In the genomic region with DNA sequence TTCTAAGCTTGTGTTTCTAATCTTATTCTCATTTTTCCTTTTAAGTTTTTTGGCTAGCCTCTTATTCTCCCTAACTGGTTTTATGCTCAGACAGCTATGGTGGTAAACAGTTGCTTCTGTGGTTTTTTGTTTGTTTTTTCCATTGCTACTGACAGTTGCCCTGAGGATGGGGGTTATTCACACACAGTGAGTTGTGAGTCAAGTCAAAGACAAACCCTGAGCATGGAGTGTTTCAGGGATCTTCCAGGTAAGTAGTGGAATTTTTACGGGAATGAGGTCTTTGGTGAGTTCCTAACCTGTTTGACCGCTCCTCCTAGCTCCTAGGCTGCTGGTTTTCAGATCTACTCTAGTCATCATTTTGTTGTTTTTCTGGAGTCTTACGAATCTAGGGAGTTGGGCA, we compare ENCODE assay signal across 15 cellular contexts.
DNase-seq lines count a peak whose midpoint lies in the region; ATAC-seq and TF ChIP-seq lines count a peak whose summit lies in the region.
"Had no signal": no experiment of that assay in that cellular context is flagged by ENCODE, and none has a peak within 500 bp of the region (broad histone marks: within the 10 kb centered on the region; RNA-seq: fewer than 3 reads in every experiment).

No MANE protein-coding gene starts in this region.

- H3K4me3 Mint-ChIP-seq in endodermal cell, result no peak overlapping the region
- H3K4me3 Mint-ChIP-seq: CD4-positive, CD25-positive, alpha-beta regulatory T cell had no signal

- no peak overlapping the region for H2AK5ac ChIP-seq in mesendoderm (ENCODE audit: low read length)

- no peak overlapping the region for H3K4me3 ChIP-seq in LNCaP clone FGC (ENCODE audit: low read depth, low read length)
- H3K4me3 ChIP-seq in endodermal cell (ENCODE audit: low read length), result no peak overlapping the region
- H3K4me3 ChIP-seq in mesendoderm (ENCODE audit: low read length), result no peak overlapping the region
- H3K4me3 ChIP-seq in OCI-LY7 (ENCODE audit: low read depth, low read length, poor library complexity, severe bottlenecking), result no peak overlapping the region
- H3K4me3 ChIP-seq in tibial artery, result no peak overlapping the region
- H3K4me3 ChIP-seq: BLaER1 treated with 17β-estradiol and CSF1 and Interleukin-3, amounts not matched to agents 10 nM and 100 nM; GM12878 had no signal

- H2AFZ ChIP-seq in OCI-LY7 (ENCODE audit: low read length), result no peak overlapping the region

- no peak overlapping the region for H3K56ac ChIP-seq in mesendoderm (ENCODE audit: low read length)

- H3K27me3 ChIP-seq in endodermal cell (ENCODE audit: control insufficient read depth, insufficient read depth, low read length, poor library complexity, severe bottlenecking) (no peaks in the 10 kb centered on the region), mesendoderm (ENCODE audit: insufficient read depth, low read length, poor library complexity) (no peaks in the 10 kb centered on the region), tibial artery (no peaks in the 10 kb centered on the region)
- H3K27me3 ChIP-seq: BLaER1 treated with 17β-estradiol and CSF1 and Interleukin-3, amounts not matched to agents 10 nM and 100 nM had no signal

- H3K9ac ChIP-seq in endodermal cell (ENCODE audit: extremely low read depth, low read length, poor library complexity, severe bottlenecking) (no peak overlapping the region), mesendoderm (ENCODE audit: low read length) (no peak overlapping the region)
- H3K9ac ChIP-seq: BLaER1 treated with 17β-estradiol and CSF1 and Interleukin-3, amounts not matched to agents 10 nM and 100 nM had no signal

- intact Hi-C loops in OCI-LY7 (cut with micrococcal nuclease; ENCODE audit: unreplicated experiment) (no loop called here), tibial artery (cut with DNase I; ENCODE audit: low total_unique reads) (no loop called here)

- BruUV-seq in OCI-LY7 (replicated peaks; lab: Mats Ljungman, UMichigan), result no TSS peak

- H3K27ac ChIP-seq in endodermal cell (ENCODE audit: low read depth, low read length) (no peak overlapping the region), mesendoderm (ENCODE audit: low read depth, low read length) (no peak overlapping the region), OCI-LY7 (ENCODE audit: low read depth, low read length, poor library complexity, severe bottlenecking) (no peak overlapping the region), tibial artery (no peak overlapping the region)
- H3K27ac ChIP-seq: BLaER1 treated with 17β-estradiol and CSF1 and Interleukin-3, amounts not matched to agents 10 nM and 100 nM had no signal

- peak overlapping the region; percentile 60 for H3K27ac Mint-ChIP-seq in endodermal cell
- H3K27ac Mint-ChIP-seq: CD4-positive, CD25-positive, alpha-beta regulatory T cell had no signal

- H3K9me2 ChIP-seq in OCI-LY7 (ENCODE audit: insufficient read depth, low read length), result no peaks in the 10 kb centered on the region

- no peak overlapping the region for H3K4ac ChIP-seq in mesendoderm (ENCODE audit: low read depth, low read length)

- H4K5ac ChIP-seq in mesendoderm (ENCODE audit: low read length), result no peak overlapping the region

- H3K4me1 Mint-ChIP-seq in endodermal cell, result peaks cover 9% of the 10 kb centered on the region

- ATAC-seq in HG02642 (IDR thresholded peaks at IDR 0.05; ENCODE audit: poor library complexity, unreplicated experiment), result no peak
- ATAC-seq: GM12878, HCT116 had no signal

- H3K9me3 Mint-ChIP-seq in endodermal cell, result peaks cover 6% of the 10 kb centered on the region

- TF ChIP-seq CTCF in LNCaP clone FGC (IDR thresholded peaks at IDR 0.05; ENCODE audit: control insufficient read depth, extremely low read depth, insufficient read depth), result no peak
- no peak for TF ChIP-seq CTCF in endodermal cell (conservative IDR thresholded peaks at IDR 0.05)
- no peak for TF ChIP-seq CTCF in OCI-LY7 (conservative IDR thresholded peaks at IDR 0.05; ENCODE audit: low read length)
- TF ChIP-seq CTCF in tibial artery (IDR thresholded peaks at IDR 0.05), result no peak

- no peak overlapping the region for H4K8ac ChIP-seq in mesendoderm (ENCODE audit: low read depth, low read length)

- peaks cover 5% of the 10 kb centered on the region for H3K4me1 ChIP-seq in endodermal cell (ENCODE audit: control insufficient read depth, insufficient read depth, low read length)
- H3K4me1 ChIP-seq in mesendoderm (ENCODE audit: control insufficient read depth, low read depth, low read length), result peaks cover 1% of the 10 kb centered on the region
- H3K4me1 ChIP-seq in OCI-LY7 (ENCODE audit: insufficient read depth, low read length, poor library complexity, severe bottlenecking), result no peaks in the 10 kb centered on the region
- H3K4me1 ChIP-seq in tibial artery, result no peaks in the 10 kb centered on the region
- H3K4me1 ChIP-seq: BLaER1 treated with 17β-estradiol and CSF1 and Interleukin-3, amounts not matched to agents 10 nM and 100 nM had no signal

- H3K23ac ChIP-seq in mesendoderm (ENCODE audit: low read length), result no peak overlapping the region

- no peaks in the 10 kb centered on the region for H3K79me1 ChIP-seq in mesendoderm (ENCODE audit: low read length)

- no peaks in the 10 kb centered on the region for H3K27me3 Mint-ChIP-seq in endodermal cell (ENCODE audit: insufficient read depth)
- H3K27me3 Mint-ChIP-seq: CD4-positive, CD25-positive, alpha-beta regulatory T cell had no signal

- H3K36me3 ChIP-seq in endodermal cell (ENCODE audit: control insufficient read depth, insufficient read depth, low read length) (no peaks in the 10 kb centered on the region), mesendoderm (ENCODE audit: control insufficient read depth, insufficient read depth, low read length) (no peaks in the 10 kb centered on the region), OCI-LY7 (ENCODE audit: insufficient read depth, low read length) (no peaks in the 10 kb centered on the region), tibial artery (peaks cover 0 to 6% (median 0%) of the 10 kb centered on the region in 3 donors)

- H2BK120ac ChIP-seq in mesendoderm (ENCODE audit: low read depth, low read length), result no peak overlapping the region

- no peaks in the 10 kb centered on the region for H3K9me3 ChIP-seq in endodermal cell (ENCODE audit: control insufficient read depth, low read length)
- no peaks in the 10 kb centered on the region for H3K9me3 ChIP-seq in OCI-LY7 (ENCODE audit: low read length)
- H3K9me3 ChIP-seq in tibial artery, result peaks cover 0 to 18% (median 6%) of the 10 kb centered on the region in 3 donors

- DNase-seq in ELF-1 (ENCODE audit: low read depth, low spot score) (peak; percentile 57), LNCaP clone FGC (ENCODE audit: low read depth) (peak; percentile 8), endodermal cell (no peak), mesendoderm (peak; percentile 26), OCI-LY7 (ENCODE audit: low spot score) (no peak), NCI-H2171 treated with DMSO at 0.1 percent for 48 hours (lab: John Stamatoyannopoulos, UW) (no peak), tibial artery (no peak)
- DNase-seq: ACHN; CD4-positive, CD25-positive, alpha-beta regulatory T cell; DMS53; IMR-90 had no signal

- no peak overlapping the region for H3K18ac ChIP-seq in mesendoderm (ENCODE audit: low read length)

- POLR2A ChIA-PET in OCI-LY7 (lab: Charles Lee), result no interaction called here

- H2BK5ac ChIP-seq in mesendoderm (ENCODE audit: low read length), result no peak overlapping the region

- H3K4me2 ChIP-seq in mesendoderm (ENCODE audit: low read length), result no peak overlapping the region
- H3K4me2 ChIP-seq in OCI-LY7 (ENCODE audit: low read length), result no peak overlapping the region
- H3K4me2 ChIP-seq: BLaER1 treated with 17β-estradiol and CSF1 and Interleukin-3, amounts not matched to agents 10 nM and 100 nM had no signal

- CTCF ChIA-PET in OCI-LY7 (lab: Charles Lee; ENCODE audit: unreplicated experiment), result no interaction called here

- 88 to 94% methylated on average over 2 to 3 of the region's 3 CpGs for WGBS in endodermal cell (ENCODE audit: insufficient coverage in 1 of 2, insufficient read length in 1 of 2), 2 experiments
- no CpG with 5 or more reads among the region's 3 CpGs for WGBS in mesendoderm (ENCODE audit: extremely low coverage, insufficient coverage, low lambda C conversion rate)

- no peaks in the 10 kb centered on the region for H4K20me1 ChIP-seq in OCI-LY7 (ENCODE audit: insufficient read depth, low read length)
- H4K20me1 ChIP-seq: BLaER1 treated with 17β-estradiol and CSF1 and Interleukin-3, amounts not matched to agents 10 nM and 100 nM had no signal

- peaks cover 2% of the 10 kb centered on the region for H3K36me3 Mint-ChIP-seq in endodermal cell (ENCODE audit: low read depth)

- no peak overlapping the region for H2BK15ac ChIP-seq in mesendoderm (replicated peaks; ENCODE audit: low read depth)

- H3K79me2 ChIP-seq in mesendoderm (ENCODE audit: control insufficient read depth, insufficient read depth, low read length) (no peaks in the 10 kb centered on the region), OCI-LY7 (ENCODE audit: insufficient read depth, low read depth, low read length) (no peaks in the 10 kb centered on the region)

Comparison
In these comparisons a context has a peak if more than half of its experiments do, and no peak if none do; other contexts are left out.
1. DNase-seq: peak in ELF-1 (single experiment), LNCaP clone FGC (single experiment) and mesendoderm (single experiment); none in endodermal cell (single experiment), OCI-LY7 (single experiment), NCI-H2171 treated with DMSO at 0.1 percent for 48 hours (single experiment) and tibial artery (0 of 2).